In the genomic region with DNA sequence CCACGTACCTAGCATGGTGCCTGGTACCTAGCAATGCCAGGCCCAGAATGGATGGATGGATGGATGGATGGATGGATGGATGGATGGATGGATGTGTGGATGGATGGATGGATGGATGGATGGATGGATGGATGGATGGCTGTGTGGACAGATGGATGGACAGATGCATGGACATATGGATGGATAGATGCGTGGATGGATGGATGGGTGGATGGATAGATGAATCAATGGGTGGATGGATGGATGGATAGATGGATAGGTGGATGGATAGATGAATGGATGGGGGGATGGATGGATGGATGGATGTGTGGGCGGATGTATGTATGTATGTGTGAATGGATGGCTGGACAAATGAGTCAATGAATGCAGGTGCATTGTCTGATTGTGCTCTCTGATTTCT, we compare ENCODE assay signal across 43 cellular contexts. TPM values are rescaled to one million over a fixed set of nuclear protein-coding genes. Genes with fewer than 3 reads are reported as not detected.
"Had no signal": no experiment of that assay in that cellular context is flagged by ENCODE, and none has a peak within 500 bp of the region (broad histone marks: within the 10 kb centered on the region; RNA-seq: fewer than 3 reads in every experiment).

No MANE protein-coding gene starts in this region.

- H3K4me1 ChIP-seq: adrenal gland, ascending aorta, body of pancreas, breast epithelium had no signal

- ATAC-seq: activated naive CD4-positive, alpha-beta T cell treated with anti-CD3 and anti-CD28 coated beads, Interleukin-2, amount 50 U/mL, for 72 hours; activated naive CD8-positive, alpha-beta T cell treated with anti-CD3 and anti-CD28 coated beads, Interleukin-2, amount 50 U/mL, for 24 hours; activated T-cell treated with anti-CD3 and anti-CD28 coated beads, Interleukin-2, amount 50 U/mL, for 4 hours; activated T-cell treated with anti-CD3 and anti-CD28 coated beads, Interleukin-2, amount 50 U/mL, for 72 hours; activated T-helper 17 cell treated with anti-CD3 and anti-CD28 coated beads, Interleukin-2, amount 50 U/mL, for 72 hours; body of pancreas had no signal

- H3K4me3 Mint-ChIP-seq: activated naive CD4-positive, alpha-beta T cell treated with anti-CD3 and anti-CD28 coated beads for 36 hours; activated naive CD4-positive, alpha-beta T cell treated with anti-CD3 and anti-CD28 coated beads, Interleukin-2, amount 10 ng/mL, durations not matched to agents 7 days and 5 days; activated naive CD4-positive, alpha-beta T cell treated with anti-CD3 and anti-CD28 coated beads, Interleukin-2, amount 50 U/mL, for 24 hours; activated naive CD8-positive, alpha-beta T cell; activated naive CD8-positive, alpha-beta T cell treated with anti-CD3 and anti-CD28 coated beads for 36 hours; activated naive CD8-positive, alpha-beta T cell treated with anti-CD3 and anti-CD28 coated beads, Interleukin-2, amount 10 ng/mL, durations not matched to agents 7 days and 5 days; activated naive CD8-positive, alpha-beta T cell treated with anti-CD3 and anti-CD28 coated beads, Interleukin-2, amount 50 U/mL, for 24 hours; activated T-cell treated with anti-CD3 and anti-CD28 coated beads, Interleukin-2, amount 50 U/mL, for 24 hours; activated T-cell treated with anti-CD3 and anti-CD28 coated beads, Interleukin-2, amount 50 U/mL, for 4 hours; activated T-cell treated with anti-CD3 and anti-CD28 coated beads, Interleukin-2, amount 50 U/mL, for 72 hours; activated T-helper 1 cell treated with anti-CD3 and anti-CD28 coated beads, Interleukin-12 subunit alpha, Interleukin-12 subunit beta, Interleukin-2, Interleukin-4 antibody, amounts not matched to agents 30 ng/mL and 10 ng/mL and 1 ng/mL, durations not matched to agents 14 hours and 24 hours and 36 hours; activated T-helper 17 cell treated with anti-CD3 and anti-CD28 coated beads, Interleukin-2, amount 50 U/mL, for 72 hours; brain; central memory CD8-positive, alpha-beta T cell had no signal

- FAIRE-seq: astrocyte, bronchial epithelial cell had no signal

- H3K27me3 ChIP-seq: adrenal gland, ascending aorta, body of pancreas, brain microvascular endothelial cell had no signal

- H3K36me3 Mint-ChIP-seq: activated naive CD4-positive, alpha-beta T cell treated with anti-CD3 and anti-CD28 coated beads, Interleukin-2, amount 10 ng/mL, durations not matched to agents 7 days and 5 days; activated naive CD4-positive, alpha-beta T cell treated with anti-CD3 and anti-CD28 coated beads, Interleukin-2, amount 50 U/mL, for 24 hours; activated naive CD4-positive, alpha-beta T cell treated with anti-CD3 and anti-CD28 coated beads, Interleukin-2, amount 50 U/mL, for 72 hours; activated naive CD8-positive, alpha-beta T cell; activated naive CD8-positive, alpha-beta T cell treated with anti-CD3 and anti-CD28 coated beads for 36 hours; activated naive CD8-positive, alpha-beta T cell treated with anti-CD3 and anti-CD28 coated beads, Interleukin-2, amount 10 ng/mL, durations not matched to agents 7 days and 5 days; brain had no signal

- H3K27me3 Mint-ChIP-seq: activated naive CD4-positive, alpha-beta T cell treated with anti-CD3 and anti-CD28 coated beads, Interleukin-2, amount 10 ng/mL, durations not matched to agents 7 days and 5 days; activated naive CD8-positive, alpha-beta T cell treated with anti-CD3 and anti-CD28 coated beads for 36 hours; activated naive CD8-positive, alpha-beta T cell treated with anti-CD3 and anti-CD28 coated beads, Interleukin-2, amount 10 ng/mL, durations not matched to agents 7 days and 5 days; central memory CD8-positive, alpha-beta T cell had no signal

- H3K9me3 Mint-ChIP-seq: activated naive CD4-positive, alpha-beta T cell treated with anti-CD3 and anti-CD28 coated beads for 36 hours; activated naive CD4-positive, alpha-beta T cell treated with anti-CD3 and anti-CD28 coated beads, Interleukin-2, amount 50 U/mL, for 24 hours; activated naive CD8-positive, alpha-beta T cell treated with anti-CD3 and anti-CD28 coated beads for 36 hours; activated T-cell treated with anti-CD3 and anti-CD28 coated beads, Interleukin-2, amount 50 U/mL, for 4 hours; activated T-helper 1 cell treated with anti-CD3 and anti-CD28 coated beads, Interleukin-12 subunit alpha, Interleukin-12 subunit beta, Interleukin-2, Interleukin-4 antibody, amounts not matched to agents 30 ng/mL and 10 ng/mL and 1 ng/mL, durations not matched to agents 14 hours and 24 hours and 36 hours; activated T-helper 2 cell treated with anti-CD3 and anti-CD28 coated beads, Interferon-gamma antibody, Interleukin-2, Interleukin-4, amounts not matched to agents 10 μg/mL and 5 μg/mL and 100 μg/mL, durations not matched to agents 14 hours and 24 hours and 36 hours; brain had no signal

- H3K36me3 ChIP-seq: adrenal gland, ascending aorta, brain microvascular endothelial cell, breast epithelium, cardiac muscle cell had no signal

- H3K9me3 ChIP-seq: adrenal gland, ascending aorta, body of pancreas, breast epithelium had no signal

- DNase-seq: activated effector memory CD4-positive, alpha-beta T cell treated with anti-CD3 and anti-CD28 coated beads, Interleukin-2, amount 50 U/mL, for 16 hours; activated effector memory CD4-positive, alpha-beta T cell treated with Interleukin-2 at 50 U/mL for 16 hours; activated gamma-delta T cell; activated gamma-delta T cell treated with Interleukin-2 at 50 U/mL for 16 hours; activated naive CD4-positive, alpha-beta T cell; activated naive CD4-positive, alpha-beta T cell treated with anti-CD3 and anti-CD28 coated beads for 36 hours; activated naive CD4-positive, alpha-beta T cell treated with anti-CD3 and anti-CD28 coated beads, Interleukin-2, amount 10 ng/mL, durations not matched to agents 7 days and 5 days; activated naive CD4-positive, alpha-beta T cell treated with anti-CD3 and anti-CD28 coated beads, Interleukin-2, amount 50 U/mL, for 16 hours; activated naive CD4-positive, alpha-beta T cell treated with Interleukin-2 at 50 U/mL for 16 hours; activated naive CD8-positive, alpha-beta T cell treated with anti-CD3 and anti-CD28 coated beads for 36 hours; activated naive CD8-positive, alpha-beta T cell treated with anti-CD3 and anti-CD28 coated beads, Interleukin-2, amount 10 ng/mL, durations not matched to agents 7 days and 5 days; activated naive CD8-positive, alpha-beta T cell treated with anti-CD3 and anti-CD28 coated beads, Interleukin-2, amount 50 U/mL, for 24 hours; activated T-cell treated with anti-CD3 and anti-CD28 coated beads, Interleukin-2, amount 50 U/mL, for 1 hour; activated T-cell treated with anti-CD3 and anti-CD28 coated beads, Interleukin-2, amount 50 U/mL, for 24 hours; activated T-cell treated with anti-CD3 and anti-CD28 coated beads, Interleukin-2, amount 50 U/mL, for 4 hours; activated T-cell treated with anti-CD3 and anti-CD28 coated beads, Interleukin-2, amount 50 U/mL, for 48 hours; activated T-cell treated with anti-CD3 and anti-CD28 coated beads, Interleukin-2, amount 50 U/mL, for 72 hours; adrenal gland; amniotic stem cell; amygdala; anterior cingulate cortex; aorta; body of pancreas; brain microvascular endothelial cell; caudate nucleus; central memory CD4-positive, alpha-beta T cell; cerebellar nuclear complex had no signal

- H3K27ac ChIP-seq: adrenal gland, ascending aorta, body of pancreas, brain microvascular endothelial cell, breast epithelium, cardiac muscle cell had no signal

- H3K4me3 ChIP-seq: adrenal gland, ascending aorta, body of pancreas, breast epithelium, cardiac muscle cell had no signal

- H3K4me1 Mint-ChIP-seq: activated naive CD4-positive, alpha-beta T cell treated with anti-CD3 and anti-CD28 coated beads, Interleukin-2, amount 10 ng/mL, durations not matched to agents 7 days and 5 days; activated naive CD4-positive, alpha-beta T cell treated with anti-CD3 and anti-CD28 coated beads, Interleukin-2, amount 50 U/mL, for 24 hours; activated naive CD8-positive, alpha-beta T cell treated with anti-CD3 and anti-CD28 coated beads for 36 hours; activated naive CD8-positive, alpha-beta T cell treated with anti-CD3 and anti-CD28 coated beads, Interleukin-2, amount 10 ng/mL, durations not matched to agents 7 days and 5 days; activated naive CD8-positive, alpha-beta T cell treated with anti-CD3 and anti-CD28 coated beads, Interleukin-2, amount 50 U/mL, for 24 hours; activated T-helper 17 cell treated with anti-CD3 and anti-CD28 coated beads, Interleukin-2, amount 50 U/mL, for 72 hours; brain; central memory CD8-positive, alpha-beta T cell had no signal

- H3K27ac Mint-ChIP-seq: activated naive CD4-positive, alpha-beta T cell treated with anti-CD3 and anti-CD28 coated beads for 36 hours; activated naive CD4-positive, alpha-beta T cell treated with anti-CD3 and anti-CD28 coated beads, Interleukin-2, amount 10 ng/mL, durations not matched to agents 7 days and 5 days; activated naive CD4-positive, alpha-beta T cell treated with anti-CD3 and anti-CD28 coated beads, Interleukin-2, amount 50 U/mL, for 24 hours; activated naive CD4-positive, alpha-beta T cell treated with anti-CD3 and anti-CD28 coated beads, Interleukin-2, amount 50 U/mL, for 72 hours; activated naive CD8-positive, alpha-beta T cell; activated naive CD8-positive, alpha-beta T cell treated with anti-CD3 and anti-CD28 coated beads for 36 hours; activated naive CD8-positive, alpha-beta T cell treated with anti-CD3 and anti-CD28 coated beads, Interleukin-2, amount 10 ng/mL, durations not matched to agents 7 days and 5 days; activated naive CD8-positive, alpha-beta T cell treated with anti-CD3 and anti-CD28 coated beads, Interleukin-2, amount 50 U/mL, for 24 hours; activated T-cell treated with anti-CD3 and anti-CD28 coated beads, Interleukin-2, amount 50 U/mL, for 24 hours; activated T-cell treated with anti-CD3 and anti-CD28 coated beads, Interleukin-2, amount 50 U/mL, for 72 hours; activated T-helper 1 cell treated with anti-CD3 and anti-CD28 coated beads, Interleukin-12 subunit alpha, Interleukin-12 subunit beta, Interleukin-2, Interleukin-4 antibody, amounts not matched to agents 30 ng/mL and 10 ng/mL and 1 ng/mL, durations not matched to agents 14 hours and 24 hours and 36 hours; activated T-helper 17 cell treated with anti-CD3 and anti-CD28 coated beads, Interleukin-2, amount 50 U/mL, for 72 hours; activated T-helper 2 cell treated with anti-CD3 and anti-CD28 coated beads, Interferon-gamma antibody, Interleukin-2, Interleukin-4, amounts not matched to agents 10 μg/mL and 5 μg/mL and 100 μg/mL, durations not matched to agents 14 hours and 24 hours and 36 hours; brain had no signal

RNA-seq across cellular contexts. Expression of gene GPR139, which starts 12.6 kb away (rescaled TPM):
- total RNA-seq: activated naive CD4-positive, alpha-beta T cell treated with anti-CD3 and anti-CD28 coated beads for 36 hours; activated naive CD4-positive, alpha-beta T cell treated with anti-CD3 and anti-CD28 coated beads, Interleukin-2, amount 50 U/mL, for 72 hours; activated naive CD8-positive, alpha-beta T cell treated with anti-CD3 and anti-CD28 coated beads for 36 hours; activated naive CD8-positive, alpha-beta T cell treated with anti-CD3 and anti-CD28 coated beads, Interleukin-2, amount 10 ng/mL, durations not matched to agents 7 days and 5 days; activated T-cell treated with anti-CD3 and anti-CD28 coated beads, Interleukin-2, amount 50 U/mL, for 4 hours; activated T-cell treated with anti-CD3 and anti-CD28 coated beads, Interleukin-2, amount 50 U/mL, for 72 hours; activated T-helper 1 cell treated with anti-CD3 and anti-CD28 coated beads, Interleukin-12 subunit alpha, Interleukin-12 subunit beta, Interleukin-2, Interleukin-4 antibody, amounts not matched to agents 30 ng/mL and 10 ng/mL and 1 ng/mL, durations not matched to agents 14 hours and 24 hours and 36 hours; activated T-helper 17 cell treated with anti-CD3 and anti-CD28 coated beads, Interleukin-2, amount 50 U/mL, for 72 hours; activated T-helper 2 cell treated with anti-CD3 and anti-CD28 coated beads, Interferon-gamma antibody, Interleukin-2, Interleukin-4, amounts not matched to agents 10 μg/mL and 5 μg/mL and 100 μg/mL, durations not matched to agents 14 hours and 24 hours and 36 hours; adrenal gland; aorta; ascending aorta; astrocyte; body of pancreas; breast epithelium; bronchial epithelial cell; cardiac muscle cell; cardiac septum; chondrocyte had no signal
- polyA plus RNA-seq: adipose tissue, adrenal gland, aorta, cardiac muscle cell had no signal
